9 cellular contexts compared by ENCODE assay signal in genomic region chr3:60081381-60082095, GRCh38.
DNase-seq lines count a peak whose midpoint lies in the region; ATAC-seq and TF ChIP-seq lines count a peak whose summit lies in the region.
"Had no signal": no experiment of that assay in that cellular context is flagged by ENCODE, and none has a peak within 500 bp of the region (broad histone marks: within the 10 kb centered on the region; RNA-seq: fewer than 3 reads in every experiment).

No MANE protein-coding gene starts in this region.

- peak overlapping the region; percentile 54 for H3K9ac ChIP-seq in SU-DHL-6 (ENCODE audit: low read length)

- H3K4me1 ChIP-seq in SJCRH30 = peaks cover 2% of the 10 kb centered on the region; the same call in 1 of the 2 replicates

- H3K4me3 Mint-ChIP-seq in type B pancreatic cell = no peak overlapping the region

- ATAC-seq in GM18519 (IDR thresholded peaks at IDR 0.05; ENCODE audit: low FRiP score, unreplicated experiment) = peak; percentile 38
- ATAC-seq in HG03108 (IDR thresholded peaks at IDR 0.05; ENCODE audit: unreplicated experiment) = peak; percentile 73

- H3K27ac Mint-ChIP-seq in type B pancreatic cell = no peak overlapping the region

- H3K4me1 Mint-ChIP-seq in type B pancreatic cell (ENCODE audit: unreplicated experiment) = no peaks in the 10 kb centered on the region

- H3K4me3 ChIP-seq in SU-DHL-6 (ENCODE audit: insufficient read depth, low read length, poor library complexity, severe bottlenecking) (peak overlapping the region; percentile 27), SJCRH30 (no peak overlapping the region)

- H3K27me3 ChIP-seq in SU-DHL-6 (ENCODE audit: low read length) (no peaks in the 10 kb centered on the region), SJCRH30 (no peaks in the 10 kb centered on the region)

- peaks cover 43% of the 10 kb centered on the region for H3F3A ChIP-seq in SU-DHL-6 (ENCODE audit: insufficient read depth)

- H3K4me2 ChIP-seq in SU-DHL-6 (ENCODE audit: low read depth, low read length, poor library complexity, severe bottlenecking) = peak overlapping the region; percentile 84

- peaks cover 4% of the 10 kb centered on the region for H3K36me3 Mint-ChIP-seq in type B pancreatic cell

- no peaks in the 10 kb centered on the region for H4K20me1 ChIP-seq in SU-DHL-6 (ENCODE audit: low read depth, low read length)

- no peaks in the 10 kb centered on the region for H3K9me2 ChIP-seq in SU-DHL-6 (replicated peaks; ENCODE audit: insufficient read depth, low read length)

- DNase-seq in NCI-H1092 treated with DMSO at 0.1 percent for 48 hours (lab: John Stamatoyannopoulos, UW) (no peak), type B pancreatic cell (ENCODE audit: extremely low spot score, unreplicated experiment) (no peak), T-helper 9 cell (no peak), SJCRH30 (no peak)
- DNase-seq: posterior cingulate gyrus had no signal

- H3K36me3 ChIP-seq in SU-DHL-6 (ENCODE audit: low read length) (no peaks in the 10 kb centered on the region; the same call in 1 of the 2 replicates), SJCRH30 (no peaks in the 10 kb centered on the region)

- H3K9me3 Mint-ChIP-seq in type B pancreatic cell = peaks cover 8% of the 10 kb centered on the region

- no peak overlapping the region for H2AFZ ChIP-seq in SU-DHL-6 (ENCODE audit: low read depth, low read length, severe bottlenecking)

- TF ChIP-seq CTCF in 22Rv1 (IDR thresholded peaks at IDR 0.05) (no peak), SU-DHL-6 (IDR thresholded peaks at IDR 0.05; ENCODE audit: insufficient read depth, low read length, poor library complexity, severe bottlenecking) (no peak), type B pancreatic cell (conservative IDR thresholded peaks at IDR 0.05) (no peak)

- H3K79me2 ChIP-seq in SU-DHL-6 (ENCODE audit: insufficient read depth, low read length) = no peaks in the 10 kb centered on the region

- H3K27me3 Mint-ChIP-seq in type B pancreatic cell = peaks cover 5% of the 10 kb centered on the region

- 0 out of 2 replicates have a peak overlapping the region, but pooled peaks have one; percentile 6 for H3K27ac ChIP-seq in 22Rv1
- peak overlapping the region; percentile 97 for H3K27ac ChIP-seq in SU-DHL-6 (ENCODE audit: low read depth, low read length)
- H3K27ac ChIP-seq in SJCRH30 = no peak overlapping the region

- no peaks in the 10 kb centered on the region for H3K9me3 ChIP-seq in SU-DHL-6 (ENCODE audit: insufficient read depth, low read length)
- no peaks in the 10 kb centered on the region for H3K9me3 ChIP-seq in SJCRH30 (replicated peaks)
